ENCODE assay signal across 13 cellular contexts in the genomic region with DNA sequence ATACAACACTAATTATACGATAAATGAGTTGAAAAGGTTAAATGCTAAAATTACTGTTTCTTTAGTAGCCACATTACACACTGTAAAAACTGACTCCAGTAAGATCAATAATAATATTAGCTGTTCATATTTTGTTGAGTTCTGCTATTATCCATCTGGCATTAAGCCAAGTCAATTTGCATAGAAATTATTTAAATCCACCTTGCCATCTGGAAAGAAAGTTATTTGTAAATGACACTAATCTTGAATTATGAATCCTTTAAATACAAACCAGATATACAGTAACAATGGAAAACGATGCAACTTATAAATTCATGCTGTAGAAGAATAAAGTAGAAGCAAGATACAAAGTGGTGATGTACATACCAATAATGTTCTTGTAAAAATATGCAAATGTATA.
DNase-seq lines count a peak whose midpoint lies in the region; FAIRE-seq and TF ChIP-seq lines count a peak whose summit lies in the region.
"Had no signal": no experiment of that assay in that cellular context is flagged by ENCODE, and none has a peak within 500 bp of the region (broad histone marks: within the 10 kb centered on the region; RNA-seq: fewer than 3 reads in every experiment).

No MANE protein-coding gene starts in this region.

- no peak for TF ChIP-seq POLR2A in esophagus muscularis mucosa (IDR thresholded peaks at IDR 0.05; ENCODE audit: low read depth)

- peak; percentile 48 for FAIRE-seq in G401.6 (lab: Jason Lieb, UNC)
- FAIRE-seq in frontal cortex (lab: Jason Lieb, UNC): peak; percentile 42
- FAIRE-seq: A549, GM12878 had no signal

- TF ChIP-seq CTCF in A673 (conservative IDR thresholded peaks at IDR 0.05; ENCODE audit: low read depth, low read length) (no peak), esophagus muscularis mucosa (IDR thresholded peaks at IDR 0.05) (no peak)

- H3K4me3 ChIP-seq in A673 (ENCODE audit: low read depth, low read length, poor library complexity, severe bottlenecking) (no peak overlapping the region), esophagus muscularis mucosa (no peak overlapping the region)
- H3K4me3 ChIP-seq: A549, GM12878, GM23338, HAP-1 had no signal

- WGBS in esophagus muscularis mucosa: 93% methylated on average over 2 of the region's 2 CpGs

- H3K4me1 ChIP-seq in A673 (ENCODE audit: insufficient read depth, low read length, poor library complexity, severe bottlenecking) (peaks cover 83% of the 10 kb centered on the region), esophagus muscularis mucosa (peaks cover 6 to 19% (median 18%) of the 10 kb centered on the region in 4 donors)

- POLR2A ChIA-PET in A673 (lab: Charles Lee; ENCODE audit: low non-redundant PET): no interaction called here

- H3K27me3 ChIP-seq in A673 (replicated peaks; ENCODE audit: insufficient read depth, low read depth, low read length, poor library complexity): no peaks in the 10 kb centered on the region
- no peaks in the 10 kb centered on the region for H3K27me3 ChIP-seq in esophagus muscularis mucosa

- no peak for TF ChIP-seq EP300 in esophagus muscularis mucosa (IDR thresholded peaks at IDR 0.05)

- intact Hi-C loops in A673 (cut with micrococcal nuclease; ENCODE audit: unreplicated experiment) (no loop called here), esophagus muscularis mucosa (cut with DNase I) (no loop called here)

- H3K9me3 ChIP-seq in A673 (ENCODE audit: low read depth, low read length, poor library complexity, severe bottlenecking) (no peaks in the 10 kb centered on the region), esophagus muscularis mucosa (no peaks in the 10 kb centered on the region)
- H3K9me3 ChIP-seq: A549, HAP-1 had no signal

- DNase-seq in A673 (ENCODE audit: low spot score) (peak; percentile 65), NCI-H524 treated with DMSO at 0.1 percent for 48 hours (lab: John Stamatoyannopoulos, UW) (peak; percentile 31), frontal cortex (ENCODE audit: low spot score in 2 of 2) (no peak), T-helper 9 cell (no peak), esophagus muscularis mucosa (ENCODE audit: extremely low spot score) (no peak), SK-N-DZ (ENCODE audit: low spot score) (no peak)
- DNase-seq: CD8-positive, alpha-beta T cell; COR-L47 had no signal

- CTCF ChIA-PET in A673 (lab: Charles Lee): no interaction called here

- no TSS peak for BruUV-seq in A673 (replicated peaks; lab: Mats Ljungman, UMichigan)

- H3K36me3 ChIP-seq in A673 (ENCODE audit: insufficient read depth, low read length, poor library complexity, severe bottlenecking) (no peaks in the 10 kb centered on the region), esophagus muscularis mucosa (no peaks in the 10 kb centered on the region)
- H3K36me3 ChIP-seq: HAP-1 had no signal

- peak overlapping the region; percentile 71 for H3K27ac ChIP-seq in A673 (ENCODE audit: low read depth, low read length, poor library complexity, severe bottlenecking)
- no peak overlapping the region for H3K27ac ChIP-seq in esophagus muscularis mucosa (replicated peaks in 1 of 4)
- H3K27ac ChIP-seq: A549 had no signal

Comparison
In these comparisons a context has a peak if more than half of its experiments do, and no peak if none do; other contexts are left out.
1. DNase-seq: peak in A673 (single experiment) and NCI-H524 treated with DMSO at 0.1 percent for 48 hours (single experiment); none in frontal cortex (0 of 2), T-helper 9 cell (single experiment), esophagus muscularis mucosa (single experiment) and SK-N-DZ (single experiment).